Comparison of ENCODE assay signal across 16 cellular contexts in genomic region chr6:29447670-29448069, GRCh38. TPM values are rescaled to one million over a fixed set of nuclear protein-coding genes. Genes with fewer than 3 reads are reported as not detected.
DNase-seq lines count a peak whose midpoint lies in the region; ATAC-seq, FAIRE-seq and TF ChIP-seq lines count a peak whose summit lies in the region.
"Had no signal": no experiment of that assay in that cellular context is flagged by ENCODE, and none has a peak within 500 bp of the region (broad histone marks: within the 10 kb centered on the region; RNA-seq: fewer than 3 reads in every experiment).

No MANE protein-coding gene starts in this region.

- H3K14ac ChIP-seq in H1 (ENCODE audit: insufficient read length) (no peak overlapping the region), neuronal stem cell (ENCODE audit: low read length) (no peak overlapping the region)

- H3K79me2 ChIP-seq in H1 (ENCODE audit: control insufficient read depth in 1 of 2, insufficient read depth in 2 of 2, low read length in 2 of 2): no peaks in the 10 kb centered on the region

- H3K4me2 ChIP-seq in H1 (ENCODE audit: insufficient read depth in 1 of 2, low read depth in 2 of 2, low read length in 2 of 2): no peak overlapping the region
- H3K4me2 ChIP-seq in neuronal stem cell (ENCODE audit: insufficient read depth, low read length, poor library complexity, severe bottlenecking): no peak overlapping the region
- H3K4me2 ChIP-seq: BLaER1 treated with 17β-estradiol and CSF1 and Interleukin-3, amounts not matched to agents 10 nM and 100 nM had no signal

- H3K23ac ChIP-seq in H1 (ENCODE audit: insufficient read length): no peak overlapping the region
- no peak overlapping the region for H3K23ac ChIP-seq in neuronal stem cell (ENCODE audit: low read depth, low read length, poor library complexity)

- H2AK5ac ChIP-seq in H1 (ENCODE audit: low read depth, low read length) (no peak overlapping the region), neuronal stem cell (ENCODE audit: low read depth, low read length) (no peak overlapping the region)

- H3K27me3 ChIP-seq in HUES64 (ENCODE audit: insufficient read depth, low read length) (no peaks in the 10 kb centered on the region), H1 (replicated peaks in 1 of 4; ENCODE audit: control insufficient read depth in 3 of 4, extremely low read depth in 1 of 4, insufficient read depth in 3 of 4, low read length in 3 of 4) (no peaks in the 10 kb centered on the region), neuronal stem cell (ENCODE audit: control insufficient read depth in 3 of 3, insufficient read depth in 3 of 3, low read depth in 1 of 3, low read length in 3 of 3) (no peaks in the 10 kb centered on the region)
- H3K27me3 ChIP-seq: BLaER1 treated with 17β-estradiol and CSF1 and Interleukin-3, amounts not matched to agents 10 nM and 100 nM; vagina had no signal

- no peak overlapping the region for H2BK5ac ChIP-seq in H1 (ENCODE audit: low read depth, low read length)
- H2BK5ac ChIP-seq in neuronal stem cell (ENCODE audit: low read length): no peak overlapping the region

- TF ChIP-seq POLR2A in H1 (IDR thresholded peaks at IDR 0.05; ENCODE audit: control extremely low read depth in 1 of 2, low read depth in 2 of 2, low read length in 2 of 2): no peak

- H3K9me3 ChIP-seq in HUES64 (ENCODE audit: insufficient read depth, low read depth, low read length): 0 out of 2 replicates have a peak, but pooled peaks cover 6% of the 10 kb centered on the region
- peaks cover 0 to 4% of the 10 kb centered on the region in 2 experiments; a peak in 1 of 4 replicates for H3K9me3 ChIP-seq in H1 (ENCODE audit: insufficient read depth in 2 of 2, low read depth in 1 of 2, low read length in 1 of 2)
- peaks cover 0 to 3% of the 10 kb centered on the region in 2 donors for H3K9me3 ChIP-seq in neuronal stem cell (replicated peaks in 1 of 2; ENCODE audit: control insufficient read depth in 2 of 2, insufficient read depth in 1 of 2, low read depth in 1 of 2, low read length in 2 of 2)
- H3K9me3 ChIP-seq: vagina had no signal

- no peak overlapping the region for H3K9ac ChIP-seq in HUES64 (ENCODE audit: low read depth, low read length)
- H3K9ac ChIP-seq in H1 (replicated peaks in 1 of 4; ENCODE audit: extremely low read depth in 1 of 4, low read depth in 3 of 4, low read length in 3 of 4): no peak overlapping the region
- no peak overlapping the region for H3K9ac ChIP-seq in neuronal stem cell (ENCODE audit: low read depth, low read length, poor library complexity)
- H3K9ac ChIP-seq: BLaER1 treated with 17β-estradiol and CSF1 and Interleukin-3, amounts not matched to agents 10 nM and 100 nM had no signal

- H2BK12ac ChIP-seq in H1 (ENCODE audit: low read depth, low read length) (no peak overlapping the region), neuronal stem cell (ENCODE audit: low read length) (no peak overlapping the region)

- DNase-seq in H1 (ENCODE audit: low read depth in 1 of 2, low spot score in 2 of 2) (peak in 1 of 2 experiments; percentile 29), neuronal stem cell (ENCODE audit: low spot score) (peak; percentile 47), frontal cortex (ENCODE audit: low spot score in 2 of 2) (no peak)
- no peak for DNase-seq in activated CD4-positive, alpha-beta T cell treated with anti-CD3 and anti-CD28 coated beads, Interleukin-2, amount 50 U/mL, for 48 hours
- DNase-seq: amniotic stem cell, DMS79, dorsolateral prefrontal cortex, midbrain, small intestine had no signal

- no peak overlapping the region for H2BK15ac ChIP-seq in H1 (ENCODE audit: low read length)
- H2BK15ac ChIP-seq in neuronal stem cell (ENCODE audit: low read length): no peak overlapping the region

- FAIRE-seq in H1 (lab: Jason Lieb, UNC): peak; percentile 57
- no peak for FAIRE-seq in frontal cortex (lab: Jason Lieb, UNC)
- FAIRE-seq: GM12892, small intestine had no signal

- H3K4me1 ChIP-seq in HUES64 (ENCODE audit: insufficient read depth, low read length) (peaks cover 12% of the 10 kb centered on the region; the same call in 1 of the 2 replicates), H1 (replicated peaks in 1 of 4; ENCODE audit: control insufficient read depth in 3 of 4, insufficient read depth in 4 of 4, low read length in 3 of 4) (peaks cover 0 to 3% (median 2%) of the 10 kb centered on the region in 4 experiments; a peak in 5 of 7 replicates), neuronal stem cell (ENCODE audit: control insufficient read depth in 2 of 2, insufficient read depth in 1 of 2, low read depth in 1 of 2, low read length in 2 of 2) (peaks cover 2 to 3% of the 10 kb centered on the region in 2 donors)
- H3K4me1 ChIP-seq: BLaER1 treated with 17β-estradiol and CSF1 and Interleukin-3, amounts not matched to agents 10 nM and 100 nM; vagina had no signal

- CTCF ChIA-PET in H1 (lab: Charles Lee; ENCODE audit: partially characterized antibody): interaction anchor here (0.7 to 1.1 kb wide), 3 partner anchors 12 to 372 kb away, joined by 3 to 4 read pairs (median 3); no protein-coding TSS in a partner anchor

- peak overlapping the region; percentile 70 for H3K27ac ChIP-seq in HUES64 (ENCODE audit: low read depth, low read length)
- no peak overlapping the region for H3K27ac ChIP-seq in H1 (ENCODE audit: low read depth, low read length)
- peak overlapping the region; percentile 76 for H3K27ac ChIP-seq in neuronal stem cell (replicated peaks; ENCODE audit: low read length)
- H3K27ac ChIP-seq: BLaER1 treated with 17β-estradiol and CSF1 and Interleukin-3, amounts not matched to agents 10 nM and 100 nM; dorsolateral prefrontal cortex; vagina had no signal

- no peak overlapping the region for H2BK120ac ChIP-seq in H1 (replicated peaks; ENCODE audit: low read depth, low read length)
- H2BK120ac ChIP-seq in neuronal stem cell (ENCODE audit: low read depth, low read length): no peak overlapping the region

- 100% methylated on average over 1 of the region's 1 CpG for WGBS in HUES64
- no CpG with 5 or more reads among the region's 1 CpG for WGBS in H1 (ENCODE audit: extremely low coverage in 1 of 2, insufficient coverage in 1 of 2, insufficient read length in 1 of 2, insufficient replicate concordance in 2 of 2, low coverage in 1 of 2, low lambda C conversion rate in 2 of 2, missing lambda C conversion rate in 1 of 2), 2 experiments
- WGBS in neuronal stem cell (ENCODE audit: extremely low coverage in 2 of 2, insufficient read length in 2 of 2, insufficient replicate concordance in 1 of 2), 2 donors: no CpG with 5 or more reads among the region's 1 CpG

- no peak for TF ChIP-seq RAD21 in H1 (IDR thresholded peaks at IDR 0.05 in 1 of 2, conservative IDR thresholded peaks at IDR 0.05 in 1 of 2; ENCODE audit: low read depth in 2 of 2, low read length in 2 of 2)

- no peak overlapping the region for H2BK20ac ChIP-seq in H1 (ENCODE audit: low read length)

- peak overlapping the region; percentile 62 for H4K5ac ChIP-seq in H1 (ENCODE audit: insufficient read length, low read depth, low read length)

- H3K23me2 ChIP-seq in H1 (ENCODE audit: low read depth, low read length): no peaks in the 10 kb centered on the region; the same call in 1 of the 2 replicates

- H3K79me1 ChIP-seq in H1 (ENCODE audit: low read depth, low read length) (no peaks in the 10 kb centered on the region), neuronal stem cell (ENCODE audit: low read depth, low read length) (no peaks in the 10 kb centered on the region)

- H4K20me1 ChIP-seq in H1 (replicated peaks in 1 of 2; ENCODE audit: control insufficient read depth in 1 of 2, insufficient read depth in 2 of 2, low read length in 2 of 2): no peaks in the 10 kb centered on the region
- H4K20me1 ChIP-seq: BLaER1 treated with 17β-estradiol and CSF1 and Interleukin-3, amounts not matched to agents 10 nM and 100 nM had no signal

- H4K8ac ChIP-seq in H1 (ENCODE audit: extremely low read depth, insufficient read depth, low read length) (no peak overlapping the region), neuronal stem cell (ENCODE audit: low read depth, low read length) (no peak overlapping the region)

- H2AFZ ChIP-seq in H1 (ENCODE audit: low read length): no peak overlapping the region
- no peak overlapping the region for H2AFZ ChIP-seq in neuronal stem cell (ENCODE audit: low read length)

- H3K18ac ChIP-seq in H1 (ENCODE audit: extremely low read depth, low read length): 0 out of 2 replicates have a peak overlapping the region, but pooled peaks have one; percentile 36
- no peak overlapping the region for H3K18ac ChIP-seq in neuronal stem cell (ENCODE audit: low read length)

- H3K56ac ChIP-seq in H1 (replicated peaks; ENCODE audit: insufficient read length, low read depth, low read length): no peak overlapping the region

- no peak for TF ChIP-seq CTCF in H1 (IDR thresholded peaks at IDR 0.05; ENCODE audit: control extremely low read depth in 1 of 3, insufficient read depth in 1 of 3, low read depth in 1 of 3, low read length in 3 of 3)

- H4K91ac ChIP-seq in H1 (replicated peaks; ENCODE audit: insufficient read length, low read length) (no peak overlapping the region), neuronal stem cell (ENCODE audit: low read depth, low read length, poor library complexity) (no peak overlapping the region)

- ATAC-seq in GM19324 (IDR thresholded peaks at IDR 0.05; ENCODE audit: low FRiP score, unreplicated experiment): no peak

- H3K4me3 ChIP-seq in HUES64 (ENCODE audit: low read length) (no peak overlapping the region; the same call in 1 of the 2 replicates), H1 (ENCODE audit: extremely low read depth in 1 of 4, insufficient read depth in 2 of 4, low read depth in 3 of 4, low read length in 4 of 4) (no peak overlapping the region; a peak in 1 of 8 replicates), neuronal stem cell (ENCODE audit: low read length in 2 of 2) (no peak overlapping the region)
- H3K4me3 ChIP-seq: BLaER1 treated with 17β-estradiol and CSF1 and Interleukin-3, amounts not matched to agents 10 nM and 100 nM; dorsolateral prefrontal cortex; vagina had no signal

- H3K4ac ChIP-seq in H1 (replicated peaks; ENCODE audit: insufficient read length, low read depth, low read length) (no peak overlapping the region), neuronal stem cell (ENCODE audit: low read length) (no peak overlapping the region)

- H3K36me3 ChIP-seq in HUES64 (ENCODE audit: insufficient read depth, low read length): no peaks in the 10 kb centered on the region
- no peaks in the 10 kb centered on the region for H3K36me3 ChIP-seq in H1 (ENCODE audit: control insufficient read depth in 2 of 4, insufficient read depth in 4 of 4, low read length in 3 of 4)
- no peaks in the 10 kb centered on the region for H3K36me3 ChIP-seq in neuronal stem cell (replicated peaks in 1 of 2; ENCODE audit: control insufficient read depth in 2 of 2, insufficient read depth in 2 of 2, low read length in 2 of 2)
- H3K36me3 ChIP-seq: BLaER1 treated with 17β-estradiol and CSF1 and Interleukin-3, amounts not matched to agents 10 nM and 100 nM; vagina had no signal

- TF ChIP-seq EP300 in H1 (IDR thresholded peaks at IDR 0.05; ENCODE audit: borderline replicate concordance in 1 of 2, low read depth in 2 of 2, low read length in 2 of 2): no peak

- POLR2A ChIA-PET in H1 (lab: Charles Lee; ENCODE audit: partially characterized antibody): interaction anchor here (1.0 to 2.0 kb wide), 2 partner anchors 24 to 147 kb away, joined by 3 to 4 read pairs; no protein-coding TSS in a partner anchor

RNA-seq across cellular contexts. Expression of gene OR10C1, which starts 8.6 kb away (rescaled TPM):
- polyA plus RNA-seq in HUES64 (2013, experiment 1 of 2): not detected
- not detected for polyA plus RNA-seq in HUES64 (2013, experiment 2 of 2)
- not detected in 2 replicates for total RNA-seq in H1 (2021; fragmentation: NEBNext Ultra II Directional; extraction: Animal tissue kit (Norgen Biotek cat#: 25700))
- not detected in 2 replicates for polyA plus RNA-seq in H1 (2011; rRNA removed)
- not detected for polyA plus RNA-seq in H1 (2011; cell fraction: cytosol; rRNA removed)
- polyA plus RNA-seq in H1 (2011; cell fraction: nucleus; rRNA removed): not detected
- polyA plus RNA-seq in H1 (2012, experiment 1 of 2): not detected in 4 replicates
- polyA plus RNA-seq in H1 (2012, experiment 2 of 2): not detected
- not detected for polyA plus RNA-seq in H1 (2013, experiment 1 of 2)
- polyA plus RNA-seq in H1 (2013, experiment 2 of 2): not detected
- polyA minus RNA-seq in H1 (2011; rRNA and poly(A)+ RNA removed): not detected in 2 replicates
- polyA minus RNA-seq in H1 (2011; cell fraction: cytosol; rRNA and poly(A)+ RNA removed): not detected
- not detected for polyA minus RNA-seq in H1 (2011; cell fraction: nucleus; rRNA and poly(A)+ RNA removed)
- polyA plus RNA-seq in neuronal stem cell (2013, experiment 1 of 2): not detected
- polyA plus RNA-seq in neuronal stem cell (2013, experiment 2 of 2): not detected
- not detected for total RNA-seq in frontal cortex
- total RNA-seq: dorsolateral prefrontal cortex, osteocyte, SK-MEL-5, vagina had no signal
- polyA plus RNA-seq: small intestine had no signal

RNA-seq across cellular contexts. Expression of gene OR11A1, which starts 9.2 kb away (rescaled TPM):
- polyA plus RNA-seq in HUES64 (2013, experiment 1 of 2): not detected
- polyA plus RNA-seq in HUES64 (2013, experiment 2 of 2): not detected
- not detected in 2 replicates for total RNA-seq in H1 (2021; fragmentation: NEBNext Ultra II Directional; extraction: Animal tissue kit (Norgen Biotek cat#: 25700))
- polyA plus RNA-seq in H1 (2011; rRNA removed): not detected in 2 replicates
- not detected for polyA plus RNA-seq in H1 (2011; cell fraction: cytosol; rRNA removed)
- not detected for polyA plus RNA-seq in H1 (2011; cell fraction: nucleus; rRNA removed)
- not detected in 4 replicates for polyA plus RNA-seq in H1 (2012, experiment 1 of 2)
- not detected for polyA plus RNA-seq in H1 (2012, experiment 2 of 2)
- not detected for polyA plus RNA-seq in H1 (2013, experiment 1 of 2)
- not detected for polyA plus RNA-seq in H1 (2013, experiment 2 of 2)
- polyA minus RNA-seq in H1 (2011; rRNA and poly(A)+ RNA removed): not detected in 2 replicates
- polyA minus RNA-seq in H1 (2011; cell fraction: cytosol; rRNA and poly(A)+ RNA removed): not detected
- polyA minus RNA-seq in H1 (2011; cell fraction: nucleus; rRNA and poly(A)+ RNA removed): not detected
- not detected for polyA plus RNA-seq in neuronal stem cell (2013, experiment 1 of 2)
- polyA plus RNA-seq in neuronal stem cell (2013, experiment 2 of 2): not detected
- not detected for total RNA-seq in frontal cortex
- total RNA-seq: dorsolateral prefrontal cortex, osteocyte, SK-MEL-5, vagina had no signal
- polyA plus RNA-seq: small intestine had no signal

RNA-seq across cellular contexts. Expression of gene OR2H1, which starts 9.3 kb away (rescaled TPM):
- not detected for polyA plus RNA-seq in HUES64 (2013, experiment 1 of 2)
- polyA plus RNA-seq in HUES64 (2013, experiment 2 of 2): not detected
- not detected in 2 replicates for total RNA-seq in H1 (2021; fragmentation: NEBNext Ultra II Directional; extraction: Animal tissue kit (Norgen Biotek cat#: 25700))
- polyA plus RNA-seq in H1 (2011; rRNA removed): not detected in 2 replicates
- polyA plus RNA-seq in H1 (2011; cell fraction: cytosol; rRNA removed): not detected
- polyA plus RNA-seq in H1 (2011; cell fraction: nucleus; rRNA removed): not detected
- not detected in 4 replicates for polyA plus RNA-seq in H1 (2012, experiment 1 of 2)
- not detected for polyA plus RNA-seq in H1 (2012, experiment 2 of 2)
- not detected for polyA plus RNA-seq in H1 (2013, experiment 1 of 2)
- polyA plus RNA-seq in H1 (2013, experiment 2 of 2): not detected
- not detected in 2 replicates for polyA minus RNA-seq in H1 (2011; rRNA and poly(A)+ RNA removed)
- not detected for polyA minus RNA-seq in H1 (2011; cell fraction: cytosol; rRNA and poly(A)+ RNA removed)
- not detected for polyA minus RNA-seq in H1 (2011; cell fraction: nucleus; rRNA and poly(A)+ RNA removed)
- 0.03 TPM for polyA plus RNA-seq in neuronal stem cell (2013, experiment 1 of 2)
- polyA plus RNA-seq in neuronal stem cell (2013, experiment 2 of 2): 0.01 TPM
- total RNA-seq in frontal cortex: under 0.01 TPM
- total RNA-seq: dorsolateral prefrontal cortex, osteocyte, SK-MEL-5, vagina had no signal
- polyA plus RNA-seq: small intestine had no signal

RNA-seq across cellular contexts. Expression of gene OR12D1, which starts 32.9 kb away (rescaled TPM):
- polyA plus RNA-seq in HUES64 (2013, experiment 1 of 2): not detected
- polyA plus RNA-seq in HUES64 (2013, experiment 2 of 2): not detected
- not detected in 2 replicates for total RNA-seq in H1 (2021; fragmentation: NEBNext Ultra II Directional; extraction: Animal tissue kit (Norgen Biotek cat#: 25700))
- not detected in 2 replicates for polyA plus RNA-seq in H1 (2011; rRNA removed)
- polyA plus RNA-seq in H1 (2011; cell fraction: cytosol; rRNA removed): not detected
- polyA plus RNA-seq in H1 (2011; cell fraction: nucleus; rRNA removed): not detected
- not detected in 4 replicates for polyA plus RNA-seq in H1 (2012, experiment 1 of 2)
- polyA plus RNA-seq in H1 (2012, experiment 2 of 2): not detected
- polyA plus RNA-seq in H1 (2013, experiment 1 of 2): not detected
- polyA plus RNA-seq in H1 (2013, experiment 2 of 2): not detected
- not detected in 2 replicates for polyA minus RNA-seq in H1 (2011; rRNA and poly(A)+ RNA removed)
- not detected for polyA minus RNA-seq in H1 (2011; cell fraction: cytosol; rRNA and poly(A)+ RNA removed)
- polyA minus RNA-seq in H1 (2011; cell fraction: nucleus; rRNA and poly(A)+ RNA removed): not detected
- polyA plus RNA-seq in neuronal stem cell (2013, experiment 1 of 2): not detected
- not detected for polyA plus RNA-seq in neuronal stem cell (2013, experiment 2 of 2)
- total RNA-seq in frontal cortex: not detected
- total RNA-seq: osteocyte, SK-MEL-5, vagina had no signal
- polyA plus RNA-seq: small intestine had no signal

RNA-seq across cellular contexts. Expression of gene MAS1L, which starts 40.1 kb away (rescaled TPM):
- polyA plus RNA-seq in HUES64 (2013, experiment 1 of 2): not detected
- not detected for polyA plus RNA-seq in HUES64 (2013, experiment 2 of 2)
- total RNA-seq in H1 (2021; fragmentation: NEBNext Ultra II Directional; extraction: Animal tissue kit (Norgen Biotek cat#: 25700)): not detected in 2 replicates
- not detected in 2 replicates for polyA plus RNA-seq in H1 (2011; rRNA removed)
- polyA plus RNA-seq in H1 (2011; cell fraction: cytosol; rRNA removed): not detected
- polyA plus RNA-seq in H1 (2011; cell fraction: nucleus; rRNA removed): not detected
- polyA plus RNA-seq in H1 (2012, experiment 1 of 2): not detected in 4 replicates
- not detected for polyA plus RNA-seq in H1 (2012, experiment 2 of 2)
- not detected for polyA plus RNA-seq in H1 (2013, experiment 1 of 2)
- polyA plus RNA-seq in H1 (2013, experiment 2 of 2): not detected
- not detected in 2 replicates for polyA minus RNA-seq in H1 (2011; rRNA and poly(A)+ RNA removed)
- not detected for polyA minus RNA-seq in H1 (2011; cell fraction: cytosol; rRNA and poly(A)+ RNA removed)
- polyA minus RNA-seq in H1 (2011; cell fraction: nucleus; rRNA and poly(A)+ RNA removed): not detected
- polyA plus RNA-seq in neuronal stem cell (2013, experiment 1 of 2): not detected
- not detected for polyA plus RNA-seq in neuronal stem cell (2013, experiment 2 of 2)
- not detected for total RNA-seq in frontal cortex
- total RNA-seq: dorsolateral prefrontal cortex, osteocyte, SK-MEL-5, vagina had no signal
- polyA plus RNA-seq: small intestine had no signal
